ENCODE assay signal across 9 cellular contexts in the genomic region with DNA sequence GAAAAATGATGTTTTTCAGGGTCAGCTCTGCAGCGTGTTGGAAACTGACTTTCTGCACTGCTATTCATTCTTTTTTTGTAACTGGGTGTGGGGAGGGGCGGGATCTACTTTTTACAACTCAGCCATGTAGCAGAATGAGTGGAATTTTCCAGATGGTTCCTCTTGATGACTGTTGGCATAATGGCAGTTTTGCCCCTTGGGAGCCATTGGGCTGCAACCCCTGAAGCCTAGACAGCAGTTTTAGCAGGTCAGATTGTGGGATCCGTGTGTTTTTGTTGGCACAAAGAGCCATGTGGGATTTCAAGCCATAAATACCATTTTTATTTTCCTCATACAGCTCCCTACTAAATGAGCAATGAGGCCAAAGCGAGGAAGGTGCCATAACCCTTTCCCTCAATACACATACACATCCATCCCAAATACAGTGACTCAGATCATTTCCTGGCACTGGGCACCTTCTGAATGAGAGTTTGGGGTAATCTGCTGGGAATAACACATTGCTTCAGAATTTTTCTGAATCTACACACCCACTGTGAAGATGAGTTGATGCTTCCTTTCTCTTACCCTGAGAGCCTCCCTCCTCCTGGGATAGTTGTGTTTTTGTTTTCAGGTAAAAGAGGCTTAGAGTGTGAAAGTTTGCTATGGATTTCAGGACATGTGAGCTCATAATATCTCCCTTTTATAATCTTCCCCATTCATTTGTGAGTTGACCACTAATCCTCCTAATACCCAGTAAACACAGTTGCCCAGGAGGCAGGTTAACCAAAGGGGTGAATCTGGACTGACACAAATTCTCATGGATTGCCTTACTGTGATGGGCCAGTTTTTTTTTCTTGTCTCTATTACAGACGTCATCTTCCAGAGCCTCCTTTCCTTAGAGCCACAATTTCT. TPM values are rescaled to one million over a fixed set of nuclear protein-coding genes. Genes with fewer than 3 reads are reported as not detected.
DNase-seq lines count a peak whose midpoint lies in the region; ATAC-seq, FAIRE-seq and TF ChIP-seq lines count a peak whose summit lies in the region.
"Had no signal": no experiment of that assay in that cellular context is flagged by ENCODE, and none has a peak within 500 bp of the region (broad histone marks: within the 10 kb centered on the region; RNA-seq: fewer than 3 reads in every experiment).

No MANE protein-coding gene starts in this region.

- no peaks in the 10 kb centered on the region for H4K20me1 ChIP-seq in hepatocyte (ENCODE audit: insufficient read depth, poor library complexity, severe bottlenecking)

- H2AFZ ChIP-seq in hepatocyte = no peak overlapping the region

- 66% methylated on average over 5 of the region's 5 CpGs for WGBS in hepatocyte (ENCODE audit: low lambda C conversion rate, missing lambda C conversion rate)
- 62 to 72% methylated on average over 5 of the region's 5 CpGs for WGBS in testis, 2 donors

- H3K9me3 Mint-ChIP-seq in HFFc6 = no peaks in the 10 kb centered on the region

- no peaks in the 10 kb centered on the region for H3K36me3 ChIP-seq in hepatocyte (replicated peaks; ENCODE audit: insufficient read depth, low read depth)
- H3K36me3 ChIP-seq in testis (ENCODE audit: low read depth, missing control alignments) = no peaks in the 10 kb centered on the region
- peaks cover 52% of the 10 kb centered on the region for H3K36me3 ChIP-seq in lower lobe of right lung

- no peak for FAIRE-seq in urothelium cell line (lab: Jason Lieb, UNC)

- peaks cover 50% of the 10 kb centered on the region for H3K36me3 Mint-ChIP-seq in HFFc6 (ENCODE audit: low read depth)

- no peaks in the 10 kb centered on the region for H3K9me2 ChIP-seq in hepatocyte (replicated peaks; ENCODE audit: insufficient read depth)

- no peak for TF ChIP-seq POLR2A in testis (IDR thresholded peaks at IDR 0.05)

- intact Hi-C loops in testis (cut with DNase I; ENCODE audit: low total_unique reads) = no loop called here
- intact Hi-C loops in lower lobe of right lung (cut with DNase I) = no loop called here

- in situ Hi-C loops in astrocyte of the spinal cord (cut with HindIII; ENCODE audit: low sequenced_read_pairs) = no loop called here

- ATAC-seq in lower lobe of right lung = no peak

- peaks cover 68% of the 10 kb centered on the region for H3K4me1 Mint-ChIP-seq in HFFc6 (ENCODE audit: low read depth)

- H3K27ac ChIP-seq in hepatocyte = peak overlapping the region; percentile 71
- no peak overlapping the region for H3K27ac ChIP-seq in testis
- H3K27ac ChIP-seq in lower lobe of right lung = no peak overlapping the region

- H3K27me3 ChIP-seq in hepatocyte = no peaks in the 10 kb centered on the region
- no peaks in the 10 kb centered on the region for H3K27me3 ChIP-seq in testis
- no peaks in the 10 kb centered on the region for H3K27me3 ChIP-seq in lower lobe of right lung (ENCODE audit: low read depth)

- no peak overlapping the region for H3K4me2 ChIP-seq in hepatocyte

- peak overlapping the region; percentile 14 for H3K27ac Mint-ChIP-seq in HFFc6

- peaks cover 3% of the 10 kb centered on the region for H3K27me3 Mint-ChIP-seq in HFFc6 (ENCODE audit: insufficient read depth)

- no peak overlapping the region for H3K4me3 Mint-ChIP-seq in HFFc6

- TF ChIP-seq CTCF in HFFc6 (IDR thresholded peaks at IDR 0.05) (no peak), astrocyte of the spinal cord (IDR thresholded peaks at IDR 0.05; ENCODE audit: low read depth, low read length) (no peak), hepatocyte (IDR thresholded peaks at IDR 0.05; ENCODE audit: poor library complexity) (no peak), testis (IDR thresholded peaks at IDR 0.05) (no peak), lower lobe of right lung (IDR thresholded peaks at IDR 0.05) (no peak)

- H3K9me3 ChIP-seq in hepatocyte (ENCODE audit: low read depth) = no peaks in the 10 kb centered on the region
- no peaks in the 10 kb centered on the region for H3K9me3 ChIP-seq in testis
- H3K9me3 ChIP-seq in lower lobe of right lung = no peaks in the 10 kb centered on the region

- H3K4me1 ChIP-seq in hepatocyte (ENCODE audit: insufficient read depth) (peaks cover 70% of the 10 kb centered on the region), testis (peaks cover 4% of the 10 kb centered on the region), lower lobe of right lung (peaks cover 16% of the 10 kb centered on the region)

- peaks cover 22% of the 10 kb centered on the region for H3K79me2 ChIP-seq in hepatocyte

- peak; percentile 36 for DNase-seq in HFFc6
- peak; percentile 88 for DNase-seq in astrocyte of the spinal cord (ENCODE audit: low read depth, low spot score)
- peak; percentile 49 for DNase-seq in hepatocyte (ENCODE audit: low spot score)
- DNase-seq in testis = peak; percentile 62
- no peak for DNase-seq in urothelium cell line (ENCODE audit: low spot score)
- no peak for DNase-seq in lower lobe of right lung
- DNase-seq in SKM-1 treated with dmso at 0.1 percent for 144 hours (lab: John Stamatoyannopoulos, UW; ENCODE audit: unreplicated experiment) = no peak
- DNase-seq in foreskin melanocyte = no peak
- DNase-seq: NCI-H510A treated with DMSO at 0.1 percent for 48 hours had no signal

- no peak overlapping the region for H3K4me3 ChIP-seq in astrocyte of the spinal cord (ENCODE audit: low read depth, low read length)
- no peak overlapping the region for H3K4me3 ChIP-seq in hepatocyte
- no peak overlapping the region for H3K4me3 ChIP-seq in testis
- no peak overlapping the region for H3K4me3 ChIP-seq in lower lobe of right lung

RNA-seq across cellular contexts. Expression of gene S100A10, which starts 13.1 kb away (rescaled TPM):
- total RNA-seq in HFFc6 (2021; fragmentation: NEBNext Ultra II Directional; extraction: Animal tissue kit (Norgen Biotek cat#: 25700)) = 100 to 1,000 TPM; 390 to 518 (median 442) TPM
- total RNA-seq in hepatocyte (408 and 485 TPM in 2 replicates), testis (100 to 1,000 TPM in 1 of 2 donors, 10 to 100 TPM in 1; 92.4 to 110 TPM), lower lobe of right lung (602 TPM)
- polyA plus RNA-seq in hepatocyte (3,367 and 3,493 TPM in 2 replicates), testis (ENCODE audit: insufficient read depth, low read depth, low replicate concordance) (364 TPM)

RNA-seq across cellular contexts. Expression of gene S100A11, which starts 56.3 kb away (rescaled TPM):
- total RNA-seq in HFFc6 (2021; fragmentation: NEBNext Ultra II Directional; extraction: Animal tissue kit (Norgen Biotek cat#: 25700)) = 1,000 to 10,000 TPM; 1,164 to 1,256 (median 1,179) TPM
- total RNA-seq in hepatocyte = 258 and 295 TPM in 2 replicates
- 1,491 and 1,531 TPM in 2 replicates for polyA plus RNA-seq in hepatocyte
- 10 to 100 TPM; 80.2 to 86.9 TPM for total RNA-seq in testis
- 275 TPM for polyA plus RNA-seq in testis (ENCODE audit: insufficient read depth, low read depth, low replicate concordance)
- 737 TPM for total RNA-seq in lower lobe of right lung

Comparison
In these comparisons a context has a peak if more than half of its experiments do, and no peak if none do; other contexts are left out.
1. DNase-seq: peak in HFFc6 (single experiment), astrocyte of the spinal cord (single experiment), hepatocyte (single experiment) and testis (single experiment); none in urothelium cell line (single experiment), lower lobe of right lung (single experiment), SKM-1 treated with dmso at 0.1 percent for 144 hours (single experiment) and foreskin melanocyte (single experiment).